8 cellular contexts compared by ENCODE assay signal in the genomic region with DNA sequence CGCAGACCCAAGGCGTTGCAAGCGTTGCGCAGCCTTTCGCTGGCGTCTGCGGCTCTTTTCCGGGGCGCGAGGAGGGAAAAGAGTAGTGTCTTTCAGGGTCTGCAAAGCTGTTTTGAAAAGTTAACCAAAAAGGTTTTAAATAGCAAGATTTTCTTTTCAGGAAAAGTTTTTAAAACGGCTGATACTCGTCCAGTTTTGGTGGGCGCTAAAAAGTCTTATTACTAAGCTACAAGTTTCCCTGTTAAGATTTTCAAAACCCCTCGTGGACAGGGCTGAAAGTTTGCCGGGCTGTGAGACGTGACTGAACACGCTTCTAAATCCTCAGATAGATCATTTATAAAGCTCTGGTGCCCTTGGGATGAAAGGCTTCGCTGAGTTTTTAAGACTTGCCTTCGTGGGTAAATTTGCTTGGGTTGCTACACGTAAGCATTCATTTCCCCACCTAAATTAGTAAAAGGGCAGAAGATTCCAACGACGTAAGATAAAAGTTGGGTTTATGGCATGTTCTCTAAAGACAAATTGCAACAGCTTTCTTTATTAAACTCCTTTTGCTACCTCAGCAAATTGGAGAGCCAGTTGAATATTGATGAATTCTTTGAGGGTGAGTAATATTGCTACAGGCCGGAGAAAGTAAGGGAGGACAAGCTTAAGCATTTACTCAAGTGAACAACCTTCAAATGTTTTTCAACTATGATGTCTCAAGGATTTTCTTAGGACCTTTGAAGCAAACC.
DNase-seq lines count a peak whose midpoint lies in the region; TF ChIP-seq lines count a peak whose summit lies in the region.

No MANE protein-coding gene starts in this region.

- H3K4me1 Mint-ChIP-seq in neural progenitor cell, result peaks cover 45% of the 10 kb centered on the region

- H3K4me3 Mint-ChIP-seq in neural progenitor cell, result peak overlapping the region; percentile 81

- peak; percentile 73 for DNase-seq in choroid plexus epithelial cell (ENCODE audit: low read depth)
- peak; percentile 25 for DNase-seq in neural progenitor cell (ENCODE audit: low spot score)
- no peak for DNase-seq in HuH-7.5 (ENCODE audit: low spot score)
- DNase-seq in SW480 (ENCODE audit: low spot score), result no peak
- DNase-seq in cerebellar cortex (ENCODE audit: low spot score), result no peak
- DNase-seq in NCI-H526 (lab: John Stamatoyannopoulos, UW), result no peak

- peaks cover 31% of the 10 kb centered on the region for H3F3A ChIP-seq in neural progenitor cell (ENCODE audit: low read depth)

- no peaks in the 10 kb centered on the region for H3K79me2 ChIP-seq in neural progenitor cell (ENCODE audit: low read depth)

- peaks cover 0 to 28% (median 9%) of the 10 kb centered on the region in 11 experiments; a peak in 13 of 22 replicates for H3K9me3 ChIP-seq in BLaER1 treated with 17β-estradiol and CSF1 and Interleukin-3, amounts not matched to agents 10 nM and 100 nM (replicated peaks in 1 of 11)
- no peaks in the 10 kb centered on the region for H3K9me3 ChIP-seq in HUES64 (ENCODE audit: insufficient read depth, low read depth, low read length)
- H3K9me3 ChIP-seq in neural progenitor cell (ENCODE audit: low read depth), result no peaks in the 10 kb centered on the region

- peak overlapping the region; percentile 46 for H3K27ac Mint-ChIP-seq in neural progenitor cell

- peaks cover 97 to 100% (median 100%) of the 10 kb centered on the region in 11 experiments for H3K27me3 ChIP-seq in BLaER1 treated with 17β-estradiol and CSF1 and Interleukin-3, amounts not matched to agents 10 nM and 100 nM
- H3K27me3 ChIP-seq in HUES64 (ENCODE audit: insufficient read depth, low read length), result peaks cover 42% of the 10 kb centered on the region
- peaks cover 75% of the 10 kb centered on the region for H3K27me3 ChIP-seq in neural progenitor cell

- peak overlapping the region; percentile 30 for H2AFZ ChIP-seq in neural progenitor cell (replicated peaks)

- no peaks in the 10 kb centered on the region for H3K36me3 Mint-ChIP-seq in neural progenitor cell

- peaks cover 6 to 30% (median 18%) of the 10 kb centered on the region in 10 experiments for H3K4me1 ChIP-seq in BLaER1 treated with 17β-estradiol and CSF1 and Interleukin-3, amounts not matched to agents 10 nM and 100 nM
- peaks cover 39% of the 10 kb centered on the region; the same call in 1 of the 2 replicates for H3K4me1 ChIP-seq in HUES64 (ENCODE audit: insufficient read depth, low read length)
- peaks cover 10% of the 10 kb centered on the region for H3K4me1 ChIP-seq in neural progenitor cell

- H4K20me1 ChIP-seq in BLaER1 treated with 17β-estradiol and CSF1 and Interleukin-3, amounts not matched to agents 10 nM and 100 nM, result peaks cover 0 to 40% (median 9%) of the 10 kb centered on the region in 11 experiments; a peak in 12 of 22 replicates
- peaks cover 6% of the 10 kb centered on the region for H4K20me1 ChIP-seq in neural progenitor cell (ENCODE audit: low read depth)

- peak overlapping the region in 6 of 11 experiments; percentile 81 to 87 (median 84); a peak in 10 of 22 replicates for H3K4me2 ChIP-seq in BLaER1 treated with 17β-estradiol and CSF1 and Interleukin-3, amounts not matched to agents 10 nM and 100 nM
- H3K4me2 ChIP-seq in neural progenitor cell, result peak overlapping the region; percentile 90

- TF ChIP-seq CTCF in choroid plexus epithelial cell (conservative IDR thresholded peaks at IDR 0.05; ENCODE audit: low read depth, low read length) (no peak), neural progenitor cell (IDR thresholded peaks at IDR 0.05) (no peak)

- H3K9ac ChIP-seq in BLaER1 treated with 17β-estradiol and CSF1 and Interleukin-3, amounts not matched to agents 10 nM and 100 nM, result no peak overlapping the region
- peak overlapping the region; percentile 47; the same call in 1 of the 2 replicates for H3K9ac ChIP-seq in HUES64 (ENCODE audit: low read depth, low read length)
- no peak overlapping the region for H3K9ac ChIP-seq in neural progenitor cell

- peaks cover 28% of the 10 kb centered on the region for H3K27me3 Mint-ChIP-seq in neural progenitor cell (ENCODE audit: insufficient read depth, low read depth)

- H3K36me3 ChIP-seq in BLaER1 treated with 17β-estradiol and CSF1 and Interleukin-3, amounts not matched to agents 10 nM and 100 nM, result peaks cover 0 to under 1% (median 0%) of the 10 kb centered on the region in 11 experiments; a peak in 2 of 22 replicates
- no peaks in the 10 kb centered on the region for H3K36me3 ChIP-seq in HUES64 (ENCODE audit: insufficient read depth, low read length)
- H3K36me3 ChIP-seq in neural progenitor cell, result no peaks in the 10 kb centered on the region

- no peaks in the 10 kb centered on the region for H3K9me3 Mint-ChIP-seq in neural progenitor cell

- H3K27ac ChIP-seq in BLaER1 treated with 17β-estradiol and CSF1 and Interleukin-3, amounts not matched to agents 10 nM and 100 nM, result no peak overlapping the region
- H3K27ac ChIP-seq in HUES64 (ENCODE audit: low read depth, low read length) (no peak overlapping the region), neural progenitor cell (no peak overlapping the region)

- H3K4me3 ChIP-seq in BLaER1 treated with 17β-estradiol and CSF1 and Interleukin-3, amounts not matched to agents 10 nM and 100 nM, result peak overlapping the region in 5 of 10 experiments; percentile 56 to 69 (median 60); a peak in 4 of 20 replicates
- H3K4me3 ChIP-seq in HUES64 (ENCODE audit: low read length), result peak overlapping the region; percentile 71
- peak overlapping the region; percentile 78 for H3K4me3 ChIP-seq in choroid plexus epithelial cell (ENCODE audit: low read depth, low read length)
- H3K4me3 ChIP-seq in neural progenitor cell, result peak overlapping the region; percentile 43

- 11% methylated on average over 17 of the region's 23 CpGs for WGBS in HUES64

Comparison
In these comparisons a context has a peak if more than half of its experiments do, and no peak if none do; other contexts are left out.
1. DNase-seq: peak in choroid plexus epithelial cell (single experiment) and neural progenitor cell (single experiment); none in HuH-7.5 (single experiment), SW480 (single experiment), cerebellar cortex (single experiment) and NCI-H526 (0 of 2).